In the genomic region with DNA sequence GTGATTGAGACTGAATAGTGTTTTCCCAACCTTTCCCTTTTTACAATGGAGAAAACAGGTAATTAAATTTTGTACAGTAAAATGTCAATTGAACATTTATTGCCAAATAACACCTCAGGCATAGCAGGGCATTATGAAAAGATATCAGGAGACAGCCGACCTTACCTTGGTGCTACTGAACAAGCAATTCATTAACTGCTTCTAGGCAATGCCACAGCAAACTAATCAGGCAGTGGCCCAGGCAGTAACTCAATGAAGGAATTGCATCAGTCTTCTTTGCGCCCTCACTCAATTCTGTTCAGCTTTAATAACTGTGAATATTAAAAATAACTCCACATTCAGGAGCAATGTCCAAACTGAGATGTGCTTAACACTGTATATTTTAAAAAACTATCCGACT, we compare ENCODE assay signal across 27 cellular contexts. TPM values are rescaled to one million over a fixed set of nuclear protein-coding genes. Genes with fewer than 3 reads are reported as not detected.
"Had no signal": no experiment of that assay in that cellular context is flagged by ENCODE, and none has a peak within 500 bp of the region (broad histone marks: within the 10 kb centered on the region; RNA-seq: fewer than 3 reads in every experiment).

No MANE protein-coding gene starts in this region.

- H3K4me3 Mint-ChIP-seq: dendritic cell treated with granulocyte-macrophage colony-stimulating factor and Interleukin-4, amounts not matched to agents 40 ng/mL and 50 ng/mL, for 4 days; effector memory CD8-positive, alpha-beta T cell; immature natural killer cell; memory B cell; mesothelial cell of epicardium; nephron; stimulated activated memory B cell treated with anti-CD40 and anti-IgM and Interleukin-4, amounts not matched to agents 10 μg/mL and 1 μg/mL and 100 μg/mL, for 72 hours; stimulated activated naive CD8-positive, alpha-beta T cell treated with anti-CD3 and anti-CD28 coated beads, Interleukin-15, Interleukin-2, amounts not matched to agents 100 ng/mL and 50 ng/mL, for 24 hours had no signal

- DNase-seq: effector memory CD8-positive, alpha-beta T cell; esophagus squamous epithelium; foreskin fibroblast; immature natural killer cell; left lung; lower lobe of right lung; occipital lobe; pancreas; psoas muscle; retina; right lobe of liver; stimulated activated CD4-positive, alpha-beta T cell treated with anti-CD3 and anti-CD28 coated beads, Interleukin-15, amount 100 ng/mL, for 24 hours; stimulated activated CD4-positive, alpha-beta T cell treated with anti-CD3 and anti-CD28 coated beads, Interleukin-1b, Interleukin-23, amount 100 ng/mL, for 48 hours; stimulated activated CD4-positive, alpha-beta T cell treated with anti-CD3 and anti-CD28 coated beads, Interleukin-4, amount 100 ng/mL, for 24 hours; testis had no signal

- H3K27ac Mint-ChIP-seq: dendritic cell treated with granulocyte-macrophage colony-stimulating factor and Interleukin-4, amounts not matched to agents 40 ng/mL and 50 ng/mL, for 4 days; effector memory CD8-positive, alpha-beta T cell; immature natural killer cell; memory B cell; mesothelial cell of epicardium; nephron; stimulated activated memory B cell treated with anti-CD40 and anti-IgM and Interleukin-4, amounts not matched to agents 10 μg/mL and 1 μg/mL and 100 μg/mL, for 72 hours; stimulated activated naive CD8-positive, alpha-beta T cell treated with anti-CD3 and anti-CD28 coated beads, Interleukin-15, Interleukin-2, amounts not matched to agents 100 ng/mL and 50 ng/mL, for 24 hours had no signal

- H3K36me3 Mint-ChIP-seq: immature natural killer cell; mesothelial cell of epicardium; stimulated activated memory B cell treated with anti-CD40 and anti-IgM and Interleukin-4, amounts not matched to agents 10 μg/mL and 1 μg/mL and 100 μg/mL, for 72 hours had no signal

- H3K27ac ChIP-seq: esophagus squamous epithelium, gastroesophageal sphincter, left lung, lower lobe of right lung, pancreas, psoas muscle, right lobe of liver, testis, tibial nerve had no signal

- H3K9me3 ChIP-seq: esophagus squamous epithelium, gastroesophageal sphincter, left lung, lower lobe of right lung, pancreas, psoas muscle, right lobe of liver, testis, tibial nerve had no signal

- H3K27me3 ChIP-seq: gastroesophageal sphincter, pancreas, right lobe of liver, testis, tibial nerve had no signal

- H3K4me3 ChIP-seq: esophagus squamous epithelium, gastroesophageal sphincter, left lung, lower lobe of right lung, pancreas, psoas muscle, right lobe of liver, testis, tibial nerve had no signal

- H3K36me3 ChIP-seq: esophagus squamous epithelium, gastroesophageal sphincter, left lung, lower lobe of right lung, pancreas, right lobe of liver, tibial nerve had no signal

- H3K9me3 Mint-ChIP-seq: dendritic cell treated with granulocyte-macrophage colony-stimulating factor and Interleukin-4, amounts not matched to agents 40 ng/mL and 50 ng/mL, for 4 days; effector memory CD8-positive, alpha-beta T cell; memory B cell; mesothelial cell of epicardium; nephron; stimulated activated memory B cell treated with anti-CD40 and anti-IgM and Interleukin-4, amounts not matched to agents 10 μg/mL and 1 μg/mL and 100 μg/mL, for 72 hours; stimulated activated naive CD8-positive, alpha-beta T cell treated with anti-CD3 and anti-CD28 coated beads, Interleukin-15, Interleukin-2, amounts not matched to agents 100 ng/mL and 50 ng/mL, for 24 hours had no signal

- ATAC-seq: effector memory CD8-positive, alpha-beta T cell; gastroesophageal sphincter; left lung; lower lobe of right lung; pancreas; psoas muscle; right lobe of liver; stimulated activated memory B cell treated with anti-CD40 and anti-IgM and Interleukin-4, amounts not matched to agents 10 μg/mL and 1 μg/mL and 100 μg/mL, for 72 hours had no signal

- H3K4me1 ChIP-seq: pancreas, right lobe of liver, testis had no signal

RNA-seq across cellular contexts. Expression of a gene that starts 6.1 kb away (rescaled TPM):
- total RNA-seq: epithelial cell of proximal tubule had no signal

RNA-seq across cellular contexts. Expression of a gene that starts 25.4 kb away (rescaled TPM):
- total RNA-seq: epithelial cell of proximal tubule, esophagus squamous epithelium, left lung, lower lobe of right lung, mesothelial cell of epicardium, mucosa of gallbladder, occipital lobe, pancreas, right lobe of liver, tibial nerve, ureter had no signal
- polyA plus RNA-seq: keratinocyte, pancreas had no signal
